11 cellular contexts compared by ENCODE assay signal in the genomic region with DNA sequence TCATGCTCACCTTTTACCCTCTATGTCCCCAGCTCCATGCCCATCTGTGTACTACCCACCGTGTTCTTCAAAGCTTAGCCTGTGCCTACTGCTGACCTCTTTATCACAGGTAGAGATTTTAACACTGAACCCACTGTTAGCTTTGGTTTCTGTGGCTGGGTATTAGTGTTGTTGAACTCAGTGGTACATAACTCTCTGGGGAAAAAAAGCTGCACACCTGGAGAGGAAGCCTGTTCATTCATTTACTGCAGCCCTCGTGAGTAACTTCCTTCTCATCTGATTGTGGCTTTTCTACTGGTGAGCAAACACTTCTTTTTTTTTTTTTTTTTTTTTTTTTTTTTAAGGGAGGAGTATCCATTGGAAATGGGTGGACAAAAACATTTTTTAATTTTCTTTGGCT.
DNase-seq lines count a peak whose midpoint lies in the region; ATAC-seq and TF ChIP-seq lines count a peak whose summit lies in the region.
"Had no signal": no experiment of that assay in that cellular context is flagged by ENCODE, and none has a peak within 500 bp of the region (broad histone marks: within the 10 kb centered on the region; RNA-seq: fewer than 3 reads in every experiment).

No MANE protein-coding gene starts in this region.

- no peak for TF ChIP-seq POLR2A in body of pancreas (IDR thresholded peaks at IDR 0.05)
- TF ChIP-seq POLR2A in esophagus squamous epithelium (IDR thresholded peaks at IDR 0.05): no peak
- TF ChIP-seq POLR2A in suprapubic skin (IDR thresholded peaks at IDR 0.05): no peak

- H3K27me3 ChIP-seq in DND-41 (ENCODE audit: insufficient read depth, low read length, poor library complexity) (no peaks in the 10 kb centered on the region), body of pancreas (no peaks in the 10 kb centered on the region), esophagus squamous epithelium (no peaks in the 10 kb centered on the region), suprapubic skin (no peaks in the 10 kb centered on the region), ascending aorta (no peaks in the 10 kb centered on the region)
- H3K27me3 ChIP-seq: testis had no signal

- peak; percentile 46 for DNase-seq in DND-41
- DNase-seq in NCI-H187 treated with DMSO at 0.1 percent for 48 hours (lab: John Stamatoyannopoulos, UW): peak; percentile 20
- no peak for DNase-seq in body of pancreas
- no peak for DNase-seq in esophagus squamous epithelium (lab: John Stamatoyannopoulos, UW)
- no peak for DNase-seq in suprapubic skin (ENCODE audit: low spot score in 2 of 2)
- DNase-seq in ascending aorta (ENCODE audit: low spot score in 2 of 2): no peak
- DNase-seq: activated CD4-positive, CD25-positive, alpha-beta regulatory T cell treated with anti-CD3 and anti-CD28 coated beads, Interleukin-2, amount 50 U/mL, for 72 hours; testis had no signal

- H3K79me2 ChIP-seq in DND-41 (ENCODE audit: insufficient read depth, low read length): no peaks in the 10 kb centered on the region

- H4K20me1 ChIP-seq in DND-41 (ENCODE audit: insufficient read depth, low read length): no peaks in the 10 kb centered on the region

- peak; percentile 95 for ATAC-seq in DND-41 (ENCODE audit: insufficient read depth, low read depth)
- ATAC-seq in GM19351 (IDR thresholded peaks at IDR 0.05; ENCODE audit: unreplicated experiment): peak; percentile 81
- ATAC-seq in HG02981 (IDR thresholded peaks at IDR 0.05; ENCODE audit: unreplicated experiment): peak; percentile 70
- ATAC-seq in body of pancreas: no peak
- ATAC-seq: HCT116 had no signal

- H3K27ac ChIP-seq in DND-41 (ENCODE audit: low read length) (0 out of 2 replicates have a peak overlapping the region, but pooled peaks have one; percentile 1), body of pancreas (no peak overlapping the region), esophagus squamous epithelium (no peak overlapping the region), suprapubic skin (no peak overlapping the region), ascending aorta (no peak overlapping the region)
- H3K27ac ChIP-seq: testis had no signal

- H3K9ac ChIP-seq in DND-41 (ENCODE audit: low read depth, low read length): no peak overlapping the region

- WGBS in body of pancreas, 2 donors: 20 to 24% methylated on average over 2 of the region's 2 CpGs
- WGBS in esophagus squamous epithelium, 2 donors: 35 to 38% methylated on average over 2 of the region's 2 CpGs
- WGBS in suprapubic skin: 42% methylated on average over 2 of the region's 2 CpGs

- H3K4me3 ChIP-seq in DND-41 (ENCODE audit: low read depth in 1 of 2, low read length in 2 of 2) (no peak overlapping the region), body of pancreas (no peak overlapping the region), esophagus squamous epithelium (no peak overlapping the region), suprapubic skin (no peak overlapping the region), ascending aorta (no peak overlapping the region)
- H3K4me3 ChIP-seq: testis had no signal

- TF ChIP-seq EP300 in suprapubic skin (IDR thresholded peaks at IDR 0.05): no peak

- H3K36me3 ChIP-seq in DND-41 (ENCODE audit: insufficient read depth, low read length): no peaks in the 10 kb centered on the region
- no peaks in the 10 kb centered on the region for H3K36me3 ChIP-seq in body of pancreas (replicated peaks in 1 of 2; ENCODE audit: insufficient read depth in 1 of 2, low read depth in 2 of 2)
- no peaks in the 10 kb centered on the region for H3K36me3 ChIP-seq in esophagus squamous epithelium
- H3K36me3 ChIP-seq in suprapubic skin: no peaks in the 10 kb centered on the region
- H3K36me3 ChIP-seq in ascending aorta: no peaks in the 10 kb centered on the region

- intact Hi-C loops in body of pancreas (cut with DNase I): no loop called here
- intact Hi-C loops in esophagus squamous epithelium (cut with DNase I): no loop called here
- intact Hi-C loops in ascending aorta (cut with DNase I): no loop called here

- H3K4me2 ChIP-seq in DND-41 (ENCODE audit: insufficient read depth, low read length): peak overlapping the region; percentile 36; the same call in 1 of the 2 replicates

- TF ChIP-seq CTCF in DND-41 (IDR thresholded peaks at IDR 0.05; ENCODE audit: borderline replicate concordance, extremely low read depth, low read length, poor library complexity, severe bottlenecking) (no peak), body of pancreas (IDR thresholded peaks at IDR 0.05) (no peak), esophagus squamous epithelium (IDR thresholded peaks at IDR 0.05) (no peak), suprapubic skin (IDR thresholded peaks at IDR 0.05) (no peak), ascending aorta (IDR thresholded peaks at IDR 0.05) (no peak)

- H2AFZ ChIP-seq in DND-41 (ENCODE audit: low read depth, low read length): no peak overlapping the region

- H3K4me1 ChIP-seq in DND-41 (ENCODE audit: insufficient read depth, low read length): peaks cover 27% of the 10 kb centered on the region
- H3K4me1 ChIP-seq in body of pancreas: no peaks in the 10 kb centered on the region
- no peaks in the 10 kb centered on the region for H3K4me1 ChIP-seq in esophagus squamous epithelium
- no peaks in the 10 kb centered on the region for H3K4me1 ChIP-seq in suprapubic skin
- H3K4me1 ChIP-seq in ascending aorta: no peaks in the 10 kb centered on the region
- H3K4me1 ChIP-seq: testis had no signal

- H3K9me3 ChIP-seq in DND-41 (ENCODE audit: insufficient read depth, low read length, severe bottlenecking) (no peaks in the 10 kb centered on the region), body of pancreas (no peaks in the 10 kb centered on the region), esophagus squamous epithelium (no peaks in the 10 kb centered on the region), suprapubic skin (no peaks in the 10 kb centered on the region), ascending aorta (no peaks in the 10 kb centered on the region)
- H3K9me3 ChIP-seq: testis had no signal

Comparison
In these comparisons a context has a peak if more than half of its experiments do, and no peak if none do; other contexts are left out.
1. DNase-seq: peak in DND-41 (single experiment) and NCI-H187 treated with DMSO at 0.1 percent for 48 hours (single experiment); none in body of pancreas (0 of 4), esophagus squamous epithelium (single experiment), suprapubic skin (0 of 2) and ascending aorta (0 of 2).